In genomic region chr10:70743879-70744278, GRCh38 we compare ENCODE assay signal across 32 cellular contexts. TPM values are rescaled to one million over a fixed set of nuclear protein-coding genes. Genes with fewer than 3 reads are reported as not detected.
"Had no signal": no experiment of that assay in that cellular context is flagged by ENCODE, and none has a peak within 500 bp of the region (broad histone marks: within the 10 kb centered on the region; RNA-seq: fewer than 3 reads in every experiment).

No MANE protein-coding gene starts in this region.

- H3K79me2 ChIP-seq: parathyroid adenoma had no signal

- H3K9me3 Mint-ChIP-seq: activated CD4-positive, alpha-beta memory T cell treated with anti-CD3 and anti-CD28 coated beads for 36 hours; activated naive CD4-positive, alpha-beta T cell treated with anti-CD3 and anti-CD28 coated beads, Interleukin-2, amount 10 ng/mL, durations not matched to agents 7 days and 5 days; effector memory CD8-positive, alpha-beta T cell; neural crest cell; stimulated activated effector memory CD8-positive, alpha-beta T cell treated with anti-CD3 and anti-CD28 coated beads, Interleukin-12 subunit alpha, Interleukin-12 subunit beta, amount 100 ng/mL, for 72 hours; stimulated activated naive CD8-positive, alpha-beta T cell treated with anti-CD3 and anti-CD28 coated beads, Interleukin-15, Interleukin-2, amounts not matched to agents 100 ng/mL and 50 ng/mL, for 24 hours had no signal

- H3K36me3 Mint-ChIP-seq: activated CD4-positive, alpha-beta memory T cell treated with anti-CD3 and anti-CD28 coated beads for 36 hours; activated naive CD4-positive, alpha-beta T cell treated with anti-CD3 and anti-CD28 coated beads, Interleukin-2, amount 10 ng/mL, durations not matched to agents 7 days and 5 days; stimulated activated effector memory CD8-positive, alpha-beta T cell treated with anti-CD3 and anti-CD28 coated beads, Interleukin-12 subunit alpha, Interleukin-12 subunit beta, amount 100 ng/mL, for 72 hours had no signal

- H3K9me3 ChIP-seq: gastrocnemius medialis, left ventricle myocardium inferior, thyroid gland had no signal

- H3K4me3 Mint-ChIP-seq: activated CD4-positive, alpha-beta memory T cell treated with anti-CD3 and anti-CD28 coated beads for 36 hours; activated CD4-positive, alpha-beta T cell treated with anti-CD3 and anti-CD28 coated beads, Interleukin-2, amount 10 ng/mL, durations not matched to agents 24 days and 14 days; activated naive CD4-positive, alpha-beta T cell treated with anti-CD3 and anti-CD28 coated beads, Interleukin-2, amount 10 ng/mL, durations not matched to agents 7 days and 5 days; effector memory CD8-positive, alpha-beta T cell; neural crest cell; stimulated activated effector memory CD8-positive, alpha-beta T cell treated with anti-CD3 and anti-CD28 coated beads, Interleukin-12 subunit alpha, Interleukin-12 subunit beta, amount 100 ng/mL, for 72 hours; stimulated activated naive CD8-positive, alpha-beta T cell treated with anti-CD3 and anti-CD28 coated beads, Interleukin-15, Interleukin-2, amounts not matched to agents 100 ng/mL and 50 ng/mL, for 24 hours had no signal

- H3K27me3 Mint-ChIP-seq: activated CD4-positive, alpha-beta memory T cell treated with anti-CD3 and anti-CD28 coated beads for 36 hours; activated CD4-positive, alpha-beta T cell treated with anti-CD3 and anti-CD28 coated beads, Interleukin-2, amount 10 ng/mL, durations not matched to agents 24 days and 14 days; effector memory CD8-positive, alpha-beta T cell; stimulated activated naive CD8-positive, alpha-beta T cell treated with anti-CD3 and anti-CD28 coated beads, Interleukin-15, Interleukin-2, amounts not matched to agents 100 ng/mL and 50 ng/mL, for 24 hours had no signal

- FAIRE-seq: islet of Langerhans, TTC549 had no signal

- H3K27me3 ChIP-seq: gastrocnemius medialis, thyroid gland had no signal

- ATAC-seq: activated CD4-positive, CD25-positive, alpha-beta regulatory T cell treated with anti-CD3 and anti-CD28 coated beads, Interleukin-2, amount 50 U/mL, for 24 hours; effector memory CD8-positive, alpha-beta T cell; gastrocnemius medialis; right cardiac atrium; stimulated activated effector memory CD8-positive, alpha-beta T cell treated with anti-CD3 and anti-CD28 coated beads, Interleukin-12 subunit alpha, Interleukin-12 subunit beta, amount 100 ng/mL, for 72 hours had no signal

- H3K36me3 ChIP-seq: gastrocnemius medialis, left ventricle myocardium inferior, thyroid gland had no signal

- H2AFZ ChIP-seq: parathyroid adenoma had no signal

- DNase-seq: activated CD4-positive, alpha-beta memory T cell treated with anti-CD3 and anti-CD28 coated beads for 36 hours; activated CD4-positive, alpha-beta T cell treated with anti-CD3 and anti-CD28 coated beads, Interleukin-2, amount 10 ng/mL, durations not matched to agents 24 days and 14 days; activated CD8-positive, alpha-beta memory T cell treated with anti-CD3 and anti-CD28 coated beads, Interleukin-2, amount 50 U/mL, for 4 hours; activated gamma-delta T cell; activated naive CD4-positive, alpha-beta T cell treated with anti-CD3 and anti-CD28 coated beads, Interleukin-2, amount 10 ng/mL, durations not matched to agents 7 days and 5 days; activated T-cell treated with anti-CD3 and anti-CD28 coated beads, Interleukin-2, amount 50 U/mL, for 1 hour; amygdala; central memory CD4-positive, alpha-beta T cell; effector memory CD8-positive, alpha-beta T cell; erythroblast; gastrocnemius medialis; glutamatergic neuron; left ventricle myocardium inferior; occipital lobe; right cardiac atrium; stimulated activated CD4-positive, alpha-beta T cell treated with anti-CD3 and anti-CD28 coated beads, Interleukin-4, amount 100 ng/mL, for 24 hours; thyroid gland had no signal

- H3K4me3 ChIP-seq: gastrocnemius medialis, left ventricle myocardium inferior, thyroid gland had no signal

- H3K4me1 Mint-ChIP-seq: neural crest cell had no signal

- H3K4me1 ChIP-seq: parathyroid adenoma had no signal

- H3K27ac ChIP-seq: gastrocnemius medialis, parathyroid adenoma, thyroid gland, VCaP had no signal

- H3K27ac Mint-ChIP-seq: activated CD4-positive, alpha-beta memory T cell treated with anti-CD3 and anti-CD28 coated beads for 36 hours; activated naive CD4-positive, alpha-beta T cell treated with anti-CD3 and anti-CD28 coated beads, Interleukin-2, amount 10 ng/mL, durations not matched to agents 7 days and 5 days; stimulated activated naive CD8-positive, alpha-beta T cell treated with anti-CD3 and anti-CD28 coated beads, Interleukin-15, Interleukin-2, amounts not matched to agents 100 ng/mL and 50 ng/mL, for 24 hours had no signal

- H3K9ac ChIP-seq: parathyroid adenoma had no signal

RNA-seq across cellular contexts. Expression of gene TBATA, which starts 41.3 kb away (rescaled TPM):
- total RNA-seq: activated CD4-positive, alpha-beta memory T cell treated with anti-CD3 and anti-CD28 coated beads for 36 hours; activated CD4-positive, alpha-beta T cell treated with anti-CD3 and anti-CD28 coated beads, Interleukin-2, amount 10 ng/mL, durations not matched to agents 24 days and 14 days; activated CD8-positive, alpha-beta memory T cell treated with anti-CD3 and anti-CD28 coated beads for 36 hours; dermis microvascular lymphatic vessel endothelial cell; gastrocnemius medialis; left ventricle myocardium inferior; lung microvascular endothelial cell; mucosa of gallbladder; neural crest cell; occipital lobe; right cardiac atrium; skeletal muscle tissue; T-helper 1 cell treated with Interleukin-12 subunit alpha and Interleukin-12 subunit beta and Interleukin-4 antibody, amounts not matched to agents 30 ng/mL and 1 ng/mL, for 36 hours; thyroid gland; ureter had no signal
